ENCODE assay signal across 29 cellular contexts in the genomic region with DNA sequence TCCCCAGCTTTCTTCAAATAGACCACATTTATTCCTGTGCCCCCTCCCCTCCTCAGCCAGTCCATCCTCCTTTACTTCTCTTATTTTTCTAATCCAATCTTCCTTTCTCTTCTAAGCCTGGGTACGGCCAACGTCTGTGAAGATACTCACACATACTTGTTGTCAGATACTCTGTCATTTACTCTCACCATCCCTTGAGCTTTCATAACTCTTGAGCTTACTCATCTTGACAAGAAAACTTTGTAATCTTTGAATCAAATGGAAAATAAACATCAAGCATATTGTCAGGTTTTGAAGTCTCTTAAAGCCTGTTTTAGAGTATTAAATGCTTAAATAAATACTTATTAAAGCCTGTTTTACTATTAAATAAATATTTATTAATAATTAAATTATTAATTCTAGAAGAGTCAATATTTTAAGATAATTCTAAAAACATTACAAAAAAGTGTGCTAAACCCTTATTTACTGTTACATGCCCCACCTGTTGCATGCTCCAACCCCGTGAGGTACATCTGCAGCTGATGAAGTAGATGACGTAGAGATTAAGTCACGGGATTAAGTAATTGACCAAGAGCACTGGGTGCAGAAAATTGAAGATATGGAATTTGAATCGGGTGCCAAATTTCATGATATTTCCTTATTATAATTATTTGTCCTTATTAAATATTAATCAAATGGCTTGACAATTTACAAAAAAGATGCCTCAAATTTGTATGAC. TPM values are rescaled to one million over a fixed set of nuclear protein-coding genes. Genes with fewer than 3 reads are reported as not detected.
DNase-seq lines count a peak whose midpoint lies in the region; ATAC-seq, FAIRE-seq and TF ChIP-seq lines count a peak whose summit lies in the region.
"Had no signal": no experiment of that assay in that cellular context is flagged by ENCODE, and none has a peak within 500 bp of the region (broad histone marks: within the 10 kb centered on the region; RNA-seq: fewer than 3 reads in every experiment).

No MANE protein-coding gene starts in this region.

- H3K4me2 ChIP-seq in osteoblast (ENCODE audit: insufficient read depth, low read length) = no peak overlapping the region

- H3K9me3 Mint-ChIP-seq in activated naive CD8-positive, alpha-beta T cell treated with anti-CD3 and anti-CD28 coated beads, Interleukin-2, amount 50 U/mL, for 24 hours = peaks cover 18% of the 10 kb centered on the region

- no peak overlapping the region for H3K4me3 ChIP-seq in HUES6 (ENCODE audit: low read depth, low read length)
- no peak overlapping the region for H3K4me3 ChIP-seq in bronchial epithelial cell (ENCODE audit: low read depth, low read length)
- no peak overlapping the region for H3K4me3 ChIP-seq in osteoblast (ENCODE audit: insufficient read depth, low read length)
- H3K4me3 ChIP-seq: ascending aorta, esophagus muscularis mucosa, MG63, thyroid gland had no signal

- H3K36me3 ChIP-seq in HUES6 (ENCODE audit: control insufficient read depth, insufficient read depth, low read length) (no peaks in the 10 kb centered on the region), bronchial epithelial cell (ENCODE audit: control insufficient read depth, insufficient read depth, low read length) (no peaks in the 10 kb centered on the region), osteoblast (ENCODE audit: insufficient read depth, low read length) (no peaks in the 10 kb centered on the region)
- H3K36me3 ChIP-seq: ascending aorta, esophagus muscularis mucosa, MG63, thyroid gland had no signal

- H3K27ac Mint-ChIP-seq in activated naive CD8-positive, alpha-beta T cell treated with anti-CD3 and anti-CD28 coated beads, Interleukin-2, amount 50 U/mL, for 24 hours = no peak overlapping the region
- H3K27ac Mint-ChIP-seq: activated T-cell treated with anti-CD3 and anti-CD28 coated beads, Interleukin-2, amount 50 U/mL, for 24 hours; IgD-negative memory B cell had no signal

- no peak for ATAC-seq in HG03135 (IDR thresholded peaks at IDR 0.05; ENCODE audit: unreplicated experiment)
- ATAC-seq in activated naive CD8-positive, alpha-beta T cell treated with anti-CD3 and anti-CD28 coated beads, Interleukin-2, amount 50 U/mL, for 24 hours = no peak
- ATAC-seq: stimulated activated naive CD8-positive, alpha-beta T cell treated with anti-CD3 and anti-CD28 coated beads, Interleukin-15, Interleukin-2, amounts not matched to agents 100 U/mL and 50 U/mL, for 24 hours had no signal

- peak overlapping the region; percentile 97; the same call in 1 of the 2 replicates for H3K27ac ChIP-seq in HUES6 (ENCODE audit: low read depth, low read length)
- no peak overlapping the region for H3K27ac ChIP-seq in osteoblast (ENCODE audit: low read depth, low read length)
- H3K27ac ChIP-seq: ascending aorta, thyroid gland had no signal

- TF ChIP-seq CTCF in bronchial epithelial cell (IDR thresholded peaks at IDR 0.05; ENCODE audit: insufficient read depth, low read length, severe bottlenecking) (no peak), osteoblast (IDR thresholded peaks at IDR 0.05; ENCODE audit: extremely low read depth, low read depth, low read length) (no peak)

- H3K9ac ChIP-seq in HUES6 (ENCODE audit: low read length) = no peak overlapping the region

- DNase-seq in COLO829 (ENCODE audit: low spot score) = peak; percentile 44
- peak; percentile 62 for DNase-seq in bronchial epithelial cell (ENCODE audit: low read depth)
- DNase-seq in osteoblast (ENCODE audit: insufficient read length, low spot score, missing footprints) = peak; percentile 63
- DNase-seq in SKM-1 treated with dmso at 0.1 percent for 144 hours (lab: John Stamatoyannopoulos, UW; ENCODE audit: unreplicated experiment) = no peak
- DNase-seq in activated naive CD8-positive, alpha-beta T cell treated with anti-CD3 and anti-CD28 coated beads, Interleukin-2, amount 50 U/mL, for 24 hours = no peak
- DNase-seq in stimulated activated naive CD4-positive, alpha-beta T cell (lab: John Stamatoyannopoulos, UW) = no peak
- DNase-seq: activated naive CD4-positive, alpha-beta T cell treated with Interleukin-2 at 50 U/mL for 16 hours; activated T-cell treated with anti-CD3 and anti-CD28 coated beads, Interleukin-2, amount 50 U/mL, for 24 hours; COR-L47; effector CD8-positive, alpha-beta T cell; kidney glomerular epithelial cell; NCI-H1417; NCI-H2171; NCI-H526 treated with DMSO at 0.1 percent for 48 hours; Right ventricle myocardium superior; stimulated activated CD4-positive, alpha-beta T cell treated with anti-CD3 and anti-CD28 coated beads, Interleukin-4, amount 100 ng/mL, for 24 hours; stimulated activated naive CD8-positive, alpha-beta T cell treated with anti-CD3 and anti-CD28 coated beads, Interleukin-15, Interleukin-2, amounts not matched to agents 100 U/mL and 50 U/mL, for 24 hours; thyroid gland had no signal

- H3K9me3 ChIP-seq in HUES6 (ENCODE audit: control insufficient read depth, insufficient read depth, low read depth, low read length) (peaks cover 2% of the 10 kb centered on the region; the same call in 1 of the 2 replicates), osteoblast (ENCODE audit: low read depth, low read length) (no peaks in the 10 kb centered on the region)
- H3K9me3 ChIP-seq: ascending aorta, esophagus muscularis mucosa, MG63, thyroid gland had no signal

- H3K27me3 ChIP-seq in HUES6 (ENCODE audit: control insufficient read depth, insufficient read depth, low read length) = no peaks in the 10 kb centered on the region
- H3K27me3 ChIP-seq in bronchial epithelial cell (ENCODE audit: control insufficient read depth, insufficient read depth, low read length) = no peaks in the 10 kb centered on the region
- no peaks in the 10 kb centered on the region for H3K27me3 ChIP-seq in osteoblast (ENCODE audit: insufficient read depth, low read length)
- H3K27me3 ChIP-seq: ascending aorta, esophagus muscularis mucosa, MG63, thyroid gland had no signal

- H3K4me3 Mint-ChIP-seq in activated naive CD8-positive, alpha-beta T cell treated with anti-CD3 and anti-CD28 coated beads, Interleukin-2, amount 50 U/mL, for 24 hours = no peak overlapping the region
- H3K4me3 Mint-ChIP-seq: activated T-cell treated with anti-CD3 and anti-CD28 coated beads, Interleukin-2, amount 50 U/mL, for 24 hours; IgD-negative memory B cell had no signal

- H3K4me1 Mint-ChIP-seq in activated naive CD8-positive, alpha-beta T cell treated with anti-CD3 and anti-CD28 coated beads, Interleukin-2, amount 50 U/mL, for 24 hours = no peaks in the 10 kb centered on the region
- H3K4me1 Mint-ChIP-seq: IgD-negative memory B cell had no signal

- H2AFZ ChIP-seq in osteoblast (ENCODE audit: low read length) = no peak overlapping the region

- no peaks in the 10 kb centered on the region for H3K36me3 Mint-ChIP-seq in activated naive CD8-positive, alpha-beta T cell treated with anti-CD3 and anti-CD28 coated beads, Interleukin-2, amount 50 U/mL, for 24 hours (ENCODE audit: low read depth)
- H3K36me3 Mint-ChIP-seq: IgD-negative memory B cell had no signal

- no peaks in the 10 kb centered on the region for H3K27me3 Mint-ChIP-seq in activated naive CD8-positive, alpha-beta T cell treated with anti-CD3 and anti-CD28 coated beads, Interleukin-2, amount 50 U/mL, for 24 hours
- H3K27me3 Mint-ChIP-seq: activated T-cell treated with anti-CD3 and anti-CD28 coated beads, Interleukin-2, amount 50 U/mL, for 24 hours; IgD-negative memory B cell had no signal

- H3K4me1 ChIP-seq in HUES6 (ENCODE audit: control insufficient read depth, insufficient read depth, low read length) (peaks cover 28% of the 10 kb centered on the region), osteoblast (ENCODE audit: insufficient read depth, low read length) (peaks cover 14% of the 10 kb centered on the region)
- H3K4me1 ChIP-seq: ascending aorta, esophagus muscularis mucosa, thyroid gland had no signal

- no peak for FAIRE-seq in bronchial epithelial cell (lab: Jason Lieb, UNC)
- FAIRE-seq: A204.1 had no signal

- no peaks in the 10 kb centered on the region for H3K79me2 ChIP-seq in osteoblast (ENCODE audit: insufficient read depth, low read length)

- H4K20me1 ChIP-seq in osteoblast (ENCODE audit: insufficient read depth, low read length) = no peaks in the 10 kb centered on the region

RNA-seq across cellular contexts. Expression of a gene that starts 1.5 kb away (rescaled TPM):
- total RNA-seq in bronchial epithelial cell (not detected in 2 replicates), osteoblast (under 0.01 TPM in 1 of 2 replicates, not detected in the other)
- total RNA-seq: ascending aorta, lung microvascular endothelial cell, myocyte, renal cortical epithelial cell, Right ventricle myocardium superior, thyroid gland had no signal

RNA-seq across cellular contexts. Expression of a gene that starts 28.3 kb away (rescaled TPM):
- total RNA-seq in bronchial epithelial cell (0.26 TPM in 1 of 2 replicates, not detected in the other), osteoblast (not detected in 2 replicates)
- total RNA-seq: ascending aorta, Daoy, esophagus muscularis mucosa, lung microvascular endothelial cell, myocyte, renal cortical epithelial cell, Right ventricle myocardium superior, thyroid gland had no signal

Comparison
In these comparisons a context has a peak if more than half of its experiments do, and no peak if none do; other contexts are left out.
1. DNase-seq: peak in COLO829 (single experiment), bronchial epithelial cell (single experiment) and osteoblast (single experiment); none in SKM-1 treated with dmso at 0.1 percent for 144 hours (single experiment), activated naive CD8-positive, alpha-beta T cell treated with anti-CD3 and anti-CD28 coated beads, Interleukin-2, amount 50 U/mL, for 24 hours (single experiment) and stimulated activated naive CD4-positive, alpha-beta T cell (0 of 6).